In the genomic region with DNA sequence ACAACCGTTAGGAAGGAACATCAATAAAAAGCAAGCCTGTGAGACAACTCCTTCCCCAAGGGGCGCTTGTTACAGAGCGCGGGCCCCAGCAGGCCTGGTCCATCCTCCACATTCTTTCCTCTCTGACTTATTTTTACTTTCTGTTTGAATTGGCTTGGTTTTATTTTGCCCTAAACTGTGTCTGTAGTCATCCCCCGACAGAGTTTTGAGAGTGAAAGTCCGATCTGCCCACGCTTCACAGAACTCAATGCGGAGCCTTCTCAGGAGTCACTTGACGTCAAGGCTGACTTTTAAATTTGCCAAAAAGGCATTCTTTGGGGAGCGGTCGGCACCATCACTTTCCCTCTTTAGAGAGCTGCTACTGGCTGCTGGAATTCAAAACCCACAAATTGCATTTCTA, we compare ENCODE assay signal across 8 cellular contexts.
A peak's percentile ranks its signal among the peaks of the same experiment; 100 is the strongest.
DNase-seq lines count a peak whose midpoint lies in the region; TF ChIP-seq lines count a peak whose summit lies in the region.

No MANE protein-coding gene starts in this region.

- peak overlapping the region; percentile 13 for H3K27ac ChIP-seq in temporal lobe (ENCODE audit: low read depth, low read length)

- H3K4me3 ChIP-seq in GM12864 (ENCODE audit: low read depth, low read length), result peak overlapping the region; percentile 20; the same call in 1 of the 2 replicates
- H3K4me3 ChIP-seq in HFF-Myc (replicated peaks; ENCODE audit: low read depth, low read length), result peak overlapping the region; percentile 14

- TF ChIP-seq CTCF in GM12864 (IDR thresholded peaks at IDR 0.05; ENCODE audit: low read depth, low read length, missing control alignments) (peak; percentile 18), HFF-Myc (IDR thresholded peaks at IDR 0.05; ENCODE audit: low read depth, low read length, missing control alignments) (no peak)

- DNase-seq in GM12864 (ENCODE audit: low read depth) (peak; percentile 82), HFF-Myc (ENCODE audit: extremely low read depth, low read depth) (no peak), T-helper 2 cell (peak in 4 of 5 experiments; percentile 8 to 94 (median 63)), myocyte (ENCODE audit: low read depth) (peak; percentile 79), HK-2 (ENCODE audit: unreplicated experiment) (no peak), NCI-H2081 treated with DMSO at 0.1 percent for 48 hours (lab: John Stamatoyannopoulos, UW) (no peak)
- DNase-seq in central memory CD4-positive, alpha-beta T cell, result peak; percentile 56

Comparison
In these comparisons a context has a peak if more than half of its experiments do, and no peak if none do; other contexts are left out.
1. DNase-seq: peak in GM12864 (single experiment), T-helper 2 cell (4 of 5), central memory CD4-positive, alpha-beta T cell (single experiment) and myocyte (single experiment); none in HFF-Myc (single experiment), HK-2 (single experiment) and NCI-H2081 treated with DMSO at 0.1 percent for 48 hours (single experiment).